Comparison of ENCODE assay signal across 19 cellular contexts in the genomic region with DNA sequence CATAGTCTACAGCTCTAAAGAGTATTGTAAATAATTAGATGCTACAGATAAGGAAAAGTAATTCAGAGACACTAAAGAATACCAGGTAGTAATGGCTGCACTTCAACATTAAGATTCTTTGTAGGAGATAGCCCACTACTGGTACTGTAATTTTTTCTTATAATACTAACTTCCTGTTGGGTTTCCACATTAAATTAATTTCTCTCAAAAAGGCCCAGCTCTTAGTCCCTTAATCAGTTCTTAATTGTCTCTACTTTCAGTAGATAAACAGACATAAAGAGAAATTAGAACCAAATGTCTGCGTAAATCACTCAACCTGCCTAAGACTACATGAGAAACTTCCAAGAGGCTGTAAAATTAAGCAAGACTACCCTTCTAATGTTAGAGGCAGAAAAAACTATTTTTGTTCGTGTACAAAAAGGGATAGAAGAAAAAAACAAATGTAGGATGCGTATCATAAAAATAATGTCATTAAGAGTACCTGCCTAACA.
DNase-seq lines count a peak whose midpoint lies in the region; ATAC-seq and TF ChIP-seq lines count a peak whose summit lies in the region.
"Had no signal": no experiment of that assay in that cellular context is flagged by ENCODE, and none has a peak within 500 bp of the region (broad histone marks: within the 10 kb centered on the region; RNA-seq: fewer than 3 reads in every experiment).

No MANE protein-coding gene starts in this region.

- H3K27ac ChIP-seq in brain microvascular endothelial cell (peak overlapping the region; percentile 86), uterus (peak overlapping the region; percentile 6 to 65)
- H3K27ac ChIP-seq: KMS-11 had no signal

- peaks cover 16% of the 10 kb centered on the region for H3K79me2 ChIP-seq in Loucy (ENCODE audit: insufficient read depth, low read length)

- H3K4me3 ChIP-seq in Loucy (ENCODE audit: low read length, poor library complexity, severe bottlenecking) (no peak overlapping the region), brain microvascular endothelial cell (ENCODE audit: low read depth, low read length) (no peak overlapping the region), uterus (no peak overlapping the region)

- POLR2A ChIA-PET in activated CD8-positive, alpha-beta T cell treated with anti-CD3 and anti-CD28 coated beads for 36 hours (lab: Charles Lee): no interaction called here

- no peaks in the 10 kb centered on the region for H3K27me3 Mint-ChIP-seq in nephron (ENCODE audit: low read depth)
- H3K27me3 Mint-ChIP-seq in T-helper 2 cell treated with Interferon-gamma antibody and Interleukin-4, amounts not matched to agents 5 μg/mL and 100 μg/mL, for 36 hours (ENCODE audit: low read depth): no peaks in the 10 kb centered on the region
- H3K27me3 Mint-ChIP-seq in activated CD8-positive, alpha-beta T cell treated with anti-CD3 and anti-CD28 coated beads for 36 hours: no peaks in the 10 kb centered on the region
- H3K27me3 Mint-ChIP-seq: B cell; CD4-positive, alpha-beta memory T cell had no signal

- H3K4me2 ChIP-seq in Loucy (ENCODE audit: low read depth, low read length, poor library complexity, severe bottlenecking): no peak overlapping the region
- H3K4me2 ChIP-seq: KMS-11 had no signal

- H3K36me3 ChIP-seq in Loucy (ENCODE audit: insufficient read depth, low read length) (peaks cover 20% of the 10 kb centered on the region; the same call in 1 of the 2 replicates), brain microvascular endothelial cell (replicated peaks) (peaks cover 9% of the 10 kb centered on the region), uterus (no peaks in the 10 kb centered on the region)

- H3K4me1 Mint-ChIP-seq in nephron: peaks cover 43% of the 10 kb centered on the region
- H3K4me1 Mint-ChIP-seq in T-helper 2 cell treated with Interferon-gamma antibody and Interleukin-4, amounts not matched to agents 5 μg/mL and 100 μg/mL, for 36 hours (ENCODE audit: low read depth): peaks cover 45% of the 10 kb centered on the region
- peaks cover 40% of the 10 kb centered on the region for H3K4me1 Mint-ChIP-seq in activated CD8-positive, alpha-beta T cell treated with anti-CD3 and anti-CD28 coated beads for 36 hours (ENCODE audit: low read depth)

- no peak for DNase-seq in brain microvascular endothelial cell
- DNase-seq in uterus: no peak
- no peak for DNase-seq in T-helper 2 cell treated with Interferon-gamma antibody and Interleukin-4, amounts not matched to agents 5 μg/mL and 100 μg/mL, for 36 hours (ENCODE audit: low spot score)
- DNase-seq in RKO (ENCODE audit: low spot score): no peak
- DNase-seq in activated CD8-positive, alpha-beta T cell treated with anti-CD3 and anti-CD28 coated beads for 36 hours: no peak
- DNase-seq: CD4-positive, alpha-beta memory T cell; DMS79; MM.1S; NCI-H1105; NCI-H1694; NCI-H2107; NCI-H226; NCI-H524 treated with DMSO at 0.1 percent for 48 hours; SHP77 had no signal

- CTCF ChIA-PET in activated CD8-positive, alpha-beta T cell treated with anti-CD3 and anti-CD28 coated beads for 36 hours (lab: Charles Lee): interaction anchor here (3.8 kb wide), 1 partner anchor 18 kb away, joined by 24 read pairs; no protein-coding TSS in a partner anchor

- peaks cover 49% of the 10 kb centered on the region for H3K4me1 ChIP-seq in Loucy (ENCODE audit: insufficient read depth, low read length, poor library complexity, severe bottlenecking)
- H3K4me1 ChIP-seq in uterus: peaks cover 7 to 22% of the 10 kb centered on the region in 2 donors

- no peaks in the 10 kb centered on the region for H4K20me1 ChIP-seq in Loucy (ENCODE audit: insufficient read depth, low read length, poor library complexity, severe bottlenecking)

- H3K27ac Mint-ChIP-seq in nephron: peak overlapping the region in 2 of 3 experiments; percentile 76 to 89
- no peak overlapping the region for H3K27ac Mint-ChIP-seq in T-helper 2 cell treated with Interferon-gamma antibody and Interleukin-4, amounts not matched to agents 5 μg/mL and 100 μg/mL, for 36 hours
- H3K27ac Mint-ChIP-seq in activated CD8-positive, alpha-beta T cell treated with anti-CD3 and anti-CD28 coated beads for 36 hours: no peak overlapping the region

- H3K36me3 Mint-ChIP-seq in nephron (ENCODE audit: low read depth): peaks cover 51% of the 10 kb centered on the region
- peaks cover 47% of the 10 kb centered on the region for H3K36me3 Mint-ChIP-seq in T-helper 2 cell treated with Interferon-gamma antibody and Interleukin-4, amounts not matched to agents 5 μg/mL and 100 μg/mL, for 36 hours (ENCODE audit: low read depth)
- H3K36me3 Mint-ChIP-seq in activated CD8-positive, alpha-beta T cell treated with anti-CD3 and anti-CD28 coated beads for 36 hours (ENCODE audit: low read depth): peaks cover 19% of the 10 kb centered on the region

- no peak for TF ChIP-seq POLR2A in uterus (IDR thresholded peaks at IDR 0.05)

- H2AFZ ChIP-seq in Loucy (ENCODE audit: low read length): no peak overlapping the region

- intact Hi-C loops in uterus (cut with DNase I; ENCODE audit: low total_unique reads): no loop called here
- intact Hi-C loops in activated CD8-positive, alpha-beta T cell treated with anti-CD3 and anti-CD28 coated beads for 36 hours (cut with micrococcal nuclease): no loop called here

- in situ Hi-C loops in brain microvascular endothelial cell (cut with HindIII; ENCODE audit: low pct_ligation_motif_present, low sequenced_read_pairs): no loop called here

- no peaks in the 10 kb centered on the region for H3K9me3 ChIP-seq in Loucy (ENCODE audit: insufficient read depth, low read depth, low read length)
- no peaks in the 10 kb centered on the region for H3K9me3 ChIP-seq in uterus

- peaks cover 7% of the 10 kb centered on the region; the same call in 1 of the 2 replicates for H3F3A ChIP-seq in Loucy (ENCODE audit: low read depth)

- H3K4me3 Mint-ChIP-seq in nephron: no peak overlapping the region
- no peak overlapping the region for H3K4me3 Mint-ChIP-seq in T-helper 2 cell treated with Interferon-gamma antibody and Interleukin-4, amounts not matched to agents 5 μg/mL and 100 μg/mL, for 36 hours
- H3K4me3 Mint-ChIP-seq in activated CD8-positive, alpha-beta T cell treated with anti-CD3 and anti-CD28 coated beads for 36 hours: no peak overlapping the region
- H3K4me3 Mint-ChIP-seq: B cell had no signal

- H3K27me3 ChIP-seq in Loucy (ENCODE audit: insufficient read depth, low read length, poor library complexity, severe bottlenecking) (no peaks in the 10 kb centered on the region), brain microvascular endothelial cell (replicated peaks) (no peaks in the 10 kb centered on the region), uterus (no peaks in the 10 kb centered on the region)

- H3K9ac ChIP-seq in Loucy (ENCODE audit: low read depth, low read length, poor library complexity, severe bottlenecking): peak overlapping the region; percentile 46
- H3K9ac ChIP-seq: KMS-11 had no signal

- peaks cover 3% of the 10 kb centered on the region for H3K9me3 Mint-ChIP-seq in nephron
- no peaks in the 10 kb centered on the region for H3K9me3 Mint-ChIP-seq in T-helper 2 cell treated with Interferon-gamma antibody and Interleukin-4, amounts not matched to agents 5 μg/mL and 100 μg/mL, for 36 hours
- no peaks in the 10 kb centered on the region for H3K9me3 Mint-ChIP-seq in activated CD8-positive, alpha-beta T cell treated with anti-CD3 and anti-CD28 coated beads for 36 hours
- H3K9me3 Mint-ChIP-seq: CD4-positive, alpha-beta memory T cell had no signal

- ATAC-seq in activated CD8-positive, alpha-beta T cell treated with anti-CD3 and anti-CD28 coated beads for 36 hours: no peak
- ATAC-seq: Panc1 had no signal

- TF ChIP-seq CTCF in Loucy (conservative IDR thresholded peaks at IDR 0.05; ENCODE audit: low read length): no peak
- no peak for TF ChIP-seq CTCF in brain microvascular endothelial cell (IDR thresholded peaks at IDR 0.05; ENCODE audit: low read depth, low read length, missing control alignments)
- TF ChIP-seq CTCF in nephron (IDR thresholded peaks at IDR 0.05; ENCODE audit: unreplicated experiment in 3 of 3): no peak
- no peak for TF ChIP-seq CTCF in uterus (IDR thresholded peaks at IDR 0.05)
- no peak for TF ChIP-seq CTCF in activated CD8-positive, alpha-beta T cell treated with anti-CD3 and anti-CD28 coated beads for 36 hours (IDR thresholded peaks at IDR 0.05)

- no peaks in the 10 kb centered on the region for H3K9me2 ChIP-seq in Loucy (replicated peaks; ENCODE audit: low read depth, low read length)

Comparison
In these comparisons a context has a peak if more than half of its experiments do, and no peak if none do; other contexts are left out.
1. H3K27ac Mint-ChIP-seq: peak in nephron (2 of 3); none in T-helper 2 cell treated with Interferon-gamma antibody and Interleukin-4, amounts not matched to agents 5 μg/mL and 100 μg/mL, for 36 hours (single experiment) and activated CD8-positive, alpha-beta T cell treated with anti-CD3 and anti-CD28 coated beads for 36 hours (single experiment).